8 cellular contexts compared by ENCODE assay signal in genomic region chr7:25854608-25855497, GRCh38.
A peak's percentile ranks its signal among the peaks of the same experiment; 100 is the strongest.
DNase-seq lines count a peak whose midpoint lies in the region; ATAC-seq and TF ChIP-seq lines count a peak whose summit lies in the region.

No MANE protein-coding gene starts in this region.

- H3K4me1 ChIP-seq in DND-41 (ENCODE audit: insufficient read depth, low read length), result no peaks in the 10 kb centered on the region

- CTCF ChIA-PET in activated CD4-positive, alpha-beta memory T cell treated with anti-CD3 and anti-CD28 coated beads for 36 hours (lab: Charles Lee), result interaction anchor here (0.6 to 1.7 kb wide), 5 partner anchors 10 to 596 kb away, joined by 3 to 9 read pairs (median 3); no protein-coding TSS in a partner anchor

- ATAC-seq in DND-41 (ENCODE audit: insufficient read depth, low read depth) (peak; percentile 23; the same call in 1 of the 3 replicates), HG02943 (IDR thresholded peaks at IDR 0.05; ENCODE audit: low read depth, unreplicated experiment) (peak; percentile 35), HG02973 (IDR thresholded peaks at IDR 0.05; ENCODE audit: unreplicated experiment) (no peak)

- H3K4me3 Mint-ChIP-seq in activated CD4-positive, alpha-beta memory T cell treated with anti-CD3 and anti-CD28 coated beads for 36 hours, result no peak overlapping the region

- H3K27ac ChIP-seq in DND-41 (ENCODE audit: low read length), result no peak overlapping the region

- no peaks in the 10 kb centered on the region for H3K9me3 ChIP-seq in DND-41 (ENCODE audit: insufficient read depth, low read length, severe bottlenecking)

- H3K27me3 ChIP-seq in DND-41 (ENCODE audit: insufficient read depth, low read length, poor library complexity), result peaks cover 12% of the 10 kb centered on the region

- H3K36me3 Mint-ChIP-seq in activated CD4-positive, alpha-beta memory T cell treated with anti-CD3 and anti-CD28 coated beads for 36 hours, result peaks cover 6% of the 10 kb centered on the region

- peaks cover 56% of the 10 kb centered on the region for H3K27me3 Mint-ChIP-seq in activated CD4-positive, alpha-beta memory T cell treated with anti-CD3 and anti-CD28 coated beads for 36 hours

- no peak overlapping the region for H3K4me2 ChIP-seq in DND-41 (ENCODE audit: insufficient read depth, low read length)

- H2AFZ ChIP-seq in DND-41 (ENCODE audit: low read depth, low read length), result no peak overlapping the region

- H3K9me3 Mint-ChIP-seq in activated CD4-positive, alpha-beta memory T cell treated with anti-CD3 and anti-CD28 coated beads for 36 hours, result peaks cover 5% of the 10 kb centered on the region

- no peak overlapping the region for H3K9ac ChIP-seq in DND-41 (ENCODE audit: low read depth, low read length)

- peak; percentile 44 for TF ChIP-seq CTCF in DND-41 (IDR thresholded peaks at IDR 0.05; ENCODE audit: borderline replicate concordance, extremely low read depth, low read length, poor library complexity, severe bottlenecking)

- no peak overlapping the region for H3K27ac Mint-ChIP-seq in activated CD4-positive, alpha-beta memory T cell treated with anti-CD3 and anti-CD28 coated beads for 36 hours

- H3K4me3 ChIP-seq in DND-41 (ENCODE audit: low read depth in 1 of 2, low read length in 2 of 2), result no peak overlapping the region

- DNase-seq in DND-41, result peak; percentile 13
- peak; percentile 95 for DNase-seq in NCI-H2196 treated with DMSO at 0.1 percent for 48 hours (lab: John Stamatoyannopoulos, UW; ENCODE audit: unreplicated experiment)
- peak; percentile 67 for DNase-seq in activated CD4-positive, alpha-beta memory T cell treated with anti-CD3 and anti-CD28 coated beads for 36 hours
- peak; percentile 56 for DNase-seq in germinal center (ENCODE audit: low spot score)
- DNase-seq in renal cortical epithelial cell (ENCODE audit: low read depth), result peak; percentile 100
- no peak for DNase-seq in hepatic stellate cell (ENCODE audit: low spot score)

- intact Hi-C loops in activated CD4-positive, alpha-beta memory T cell treated with anti-CD3 and anti-CD28 coated beads for 36 hours (cut with micrococcal nuclease), result loop anchor here (1.0 to 5.0 kb wide), 3 partner anchors 7 to 1322 kb away; no protein-coding TSS in a partner anchor

- H3K79me2 ChIP-seq in DND-41 (ENCODE audit: insufficient read depth, low read length), result no peaks in the 10 kb centered on the region

- POLR2A ChIA-PET in activated CD4-positive, alpha-beta memory T cell treated with anti-CD3 and anti-CD28 coated beads for 36 hours (lab: Charles Lee), result no interaction called here

- H3K4me1 Mint-ChIP-seq in activated CD4-positive, alpha-beta memory T cell treated with anti-CD3 and anti-CD28 coated beads for 36 hours (ENCODE audit: low read depth), result peaks cover 11% of the 10 kb centered on the region

- no peaks in the 10 kb centered on the region for H3K36me3 ChIP-seq in DND-41 (ENCODE audit: insufficient read depth, low read length)

- no peaks in the 10 kb centered on the region for H4K20me1 ChIP-seq in DND-41 (ENCODE audit: insufficient read depth, low read length)
